ENCODE assay signal across 8 cellular contexts in genomic region chr11:62601364-62602140, GRCh38. TPM values are rescaled to one million over a fixed set of nuclear protein-coding genes. Genes with fewer than 3 reads are reported as not detected.
DNase-seq lines count a peak whose midpoint lies in the region; ATAC-seq, FAIRE-seq and TF ChIP-seq lines count a peak whose summit lies in the region.

TSS of gene MTA2 (minus strand) at chr11:62601865. CDS start at chr11:62601450, 415 bp downstream.

- peak; percentile 73 for ATAC-seq in HG03460 (IDR thresholded peaks at IDR 0.05; ENCODE audit: unreplicated experiment)

- peak within 1 kb of the TSS; percentile 84 for H3K4me3 ChIP-seq in BE2C (ENCODE audit: low read depth, low read length)

- peak within 1 kb of the TSS; percentile 94 for H3K27ac ChIP-seq in layer of hippocampus (ENCODE audit: low read depth, low read length)

- no peaks in the 10 kb centered on the region for H3K27me3 ChIP-seq in BE2C
- H3K27me3 ChIP-seq in layer of hippocampus (ENCODE audit: control insufficient read depth, insufficient read depth, low read length): no peaks in the 10 kb centered on the region

- peaks cover 21% of the 10 kb centered on the region for H3K36me3 ChIP-seq in BE2C

- no peaks in the 10 kb centered on the region for H3K4me1 ChIP-seq in BE2C

- FAIRE-seq in colon (lab: Jason Lieb, UNC): peak; percentile 62

- DNase-seq in BE2C: peak; percentile 96
- DNase-seq in GM19240 (ENCODE audit: insufficient read length, low spot score): peak; percentile 86
- peak; percentile 99 to 100 for DNase-seq in NCI-H526 (lab: John Stamatoyannopoulos, UW)
- peak; percentile 100 for DNase-seq in activated CD4-positive, alpha-beta T cell treated with anti-CD3 and anti-CD28 coated beads for 48 hours
- peak; percentile 99 for DNase-seq in stimulated activated CD4-positive, alpha-beta T cell treated with anti-CD3 and anti-CD28 coated beads, Interleukin-1b, Interleukin-23, amount 100 ng/mL, for 4 hours (ENCODE audit: low read depth in 2 of 2)

- TF ChIP-seq CTCF in BE2C (IDR thresholded peaks at IDR 0.05; ENCODE audit: low read depth, low read length): no peak

- H3K9me3 ChIP-seq in BE2C: no peaks in the 10 kb centered on the region

RNA-seq across cellular contexts. Expression of gene MTA2, which starts in this region (rescaled TPM):
- polyA plus RNA-seq in BE2C (2012; ENCODE audit: insufficient read depth, insufficient read length, low read depth): 83.3 TPM

Comparison
In these comparisons a context has a peak if more than half of its experiments do, and no peak if none do; other contexts are left out.
1. Peak in every context shown above with its lines: DNase-seq, ATAC-seq, H3K4me3 ChIP-seq and H3K27ac ChIP-seq.